14 cellular contexts compared by ENCODE assay signal in genomic region chr2:102238039-102238756, GRCh38. TPM values are rescaled to one million over a fixed set of nuclear protein-coding genes. Genes with fewer than 3 reads are reported as not detected.
DNase-seq lines count a peak whose midpoint lies in the region; ATAC-seq, FAIRE-seq and TF ChIP-seq lines count a peak whose summit lies in the region.
"Had no signal": no experiment of that assay in that cellular context is flagged by ENCODE, and none has a peak within 500 bp of the region (broad histone marks: within the 10 kb centered on the region; RNA-seq: fewer than 3 reads in every experiment).

No MANE protein-coding gene starts in this region.

- H3K4me3 ChIP-seq in BLaER1 (0 out of 2 replicates have a peak overlapping the region, but pooled peaks have one; percentile 11), GM23338 (no peak overlapping the region), astrocyte (ENCODE audit: insufficient read depth, low read depth, low read length) (no peak overlapping the region), neutrophil (ENCODE audit: low read depth in 1 of 2, low read length in 1 of 2) (no peak overlapping the region)

- H3K9ac ChIP-seq in BLaER1 (no peak overlapping the region), astrocyte (ENCODE audit: low read length) (no peak overlapping the region)

- no peaks in the 10 kb centered on the region for H3K9me3 Mint-ChIP-seq in GM23338
- peaks cover 2% of the 10 kb centered on the region for H3K9me3 Mint-ChIP-seq in astrocyte (ENCODE audit: unreplicated experiment)
- H3K9me3 Mint-ChIP-seq: mesothelial cell of epicardium had no signal

- peak overlapping the region; percentile 47; the same call in 1 of the 2 replicates for H3K27ac Mint-ChIP-seq in GM23338
- no peak overlapping the region for H3K27ac Mint-ChIP-seq in astrocyte (ENCODE audit: unreplicated experiment)
- H3K27ac Mint-ChIP-seq: mesothelial cell of epicardium had no signal

- H3K4me1 Mint-ChIP-seq in GM23338 (peaks cover 14% of the 10 kb centered on the region; the same call in 2 of the 3 replicates), astrocyte (ENCODE audit: low read depth, unreplicated experiment) (peaks cover 7% of the 10 kb centered on the region)

- no peak overlapping the region for H2AFZ ChIP-seq in GM23338
- no peak overlapping the region for H2AFZ ChIP-seq in astrocyte (ENCODE audit: low read depth, low read length)

- no peak overlapping the region for H3K4me3 Mint-ChIP-seq in GM23338
- H3K4me3 Mint-ChIP-seq in astrocyte (ENCODE audit: unreplicated experiment) = no peak overlapping the region
- H3K4me3 Mint-ChIP-seq: mesothelial cell of epicardium had no signal

- H4K20me1 ChIP-seq in BLaER1 (no peaks in the 10 kb centered on the region), GM23338 (replicated peaks; ENCODE audit: insufficient read depth) (no peaks in the 10 kb centered on the region), astrocyte (ENCODE audit: insufficient read depth, low read length) (no peaks in the 10 kb centered on the region)

- no peaks in the 10 kb centered on the region for H3K27me3 ChIP-seq in BLaER1
- H3K27me3 ChIP-seq in GM23338 (ENCODE audit: insufficient read depth) = no peaks in the 10 kb centered on the region
- H3K27me3 ChIP-seq in astrocyte (ENCODE audit: insufficient read depth, low read length) = no peaks in the 10 kb centered on the region
- no peaks in the 10 kb centered on the region for H3K27me3 ChIP-seq in neutrophil

- ATAC-seq in GM23338 (no peak), GM21528 (IDR thresholded peaks at IDR 0.05; ENCODE audit: low FRiP score, unreplicated experiment) (no peak), GM18498 (IDR thresholded peaks at IDR 0.05; ENCODE audit: unreplicated experiment) (no peak)
- ATAC-seq: esophagus mucosa had no signal

- peaks cover 10% of the 10 kb centered on the region for H3K27me3 Mint-ChIP-seq in GM23338 (ENCODE audit: insufficient read depth, low read depth, poor library complexity)
- H3K27me3 Mint-ChIP-seq in astrocyte (ENCODE audit: low read depth, unreplicated experiment) = peaks cover 6% of the 10 kb centered on the region

- H3K36me3 Mint-ChIP-seq in GM23338 (ENCODE audit: low read depth) (no peaks in the 10 kb centered on the region), astrocyte (ENCODE audit: low read depth, unreplicated experiment) (peaks cover 4% of the 10 kb centered on the region)
- H3K36me3 Mint-ChIP-seq: mesothelial cell of epicardium had no signal

- H3K9me3 ChIP-seq in BLaER1 = no peaks in the 10 kb centered on the region
- H3K9me3 ChIP-seq in astrocyte (ENCODE audit: insufficient read depth, low read depth, low read length) = no peaks in the 10 kb centered on the region
- H3K9me3 ChIP-seq in neutrophil = no peaks in the 10 kb centered on the region

- 0 out of 2 replicates have a peak overlapping the region, but pooled peaks have one; percentile 6 for H3K27ac ChIP-seq in BLaER1
- H3K27ac ChIP-seq in GM23338 (ENCODE audit: low read depth) = no peak overlapping the region
- H3K27ac ChIP-seq in astrocyte (ENCODE audit: low read depth, low read length) = no peak overlapping the region
- H3K27ac ChIP-seq in neutrophil = peak overlapping the region; percentile 97
- H3K27ac ChIP-seq: HL-60 had no signal

- H3K79me2 ChIP-seq in GM23338 (replicated peaks; ENCODE audit: insufficient read depth) (no peaks in the 10 kb centered on the region), astrocyte (ENCODE audit: insufficient read depth, low read length) (no peaks in the 10 kb centered on the region)

- DNase-seq in GM23338 (ENCODE audit: low spot score) (no peak), astrocyte (ENCODE audit: low read depth) (peak; percentile 41), RKO (ENCODE audit: low spot score) (no peak), NCI-H2171 (lab: John Stamatoyannopoulos, UW) (no peak)
- DNase-seq: amygdala, DND-41, NCI-H1092 had no signal

- no peak for FAIRE-seq in astrocyte (lab: Jason Lieb, UNC)

- H3K36me3 ChIP-seq in BLaER1 = no peaks in the 10 kb centered on the region
- no peaks in the 10 kb centered on the region for H3K36me3 ChIP-seq in GM23338 (ENCODE audit: insufficient read depth)
- H3K36me3 ChIP-seq in astrocyte (ENCODE audit: insufficient read depth, low read length) = no peaks in the 10 kb centered on the region
- no peaks in the 10 kb centered on the region for H3K36me3 ChIP-seq in neutrophil

- peaks cover 39% of the 10 kb centered on the region for H3K4me1 ChIP-seq in BLaER1
- no peaks in the 10 kb centered on the region; the same call in 1 of the 2 replicates for H3K4me1 ChIP-seq in GM23338 (ENCODE audit: insufficient read depth)
- peaks cover 6% of the 10 kb centered on the region for H3K4me1 ChIP-seq in astrocyte (ENCODE audit: insufficient read depth, low read length)
- H3K4me1 ChIP-seq in neutrophil (ENCODE audit: control insufficient read depth in 1 of 2, insufficient read depth in 1 of 2, low read depth in 1 of 2, low read length in 1 of 2) = peaks cover 44 to 46% of the 10 kb centered on the region in 2 experiments

- H3K4me2 ChIP-seq in BLaER1 = peak overlapping the region; percentile 84
- H3K4me2 ChIP-seq in GM23338 = no peak overlapping the region
- H3K4me2 ChIP-seq in astrocyte (ENCODE audit: low read length) = no peak overlapping the region

- TF ChIP-seq CTCF in GM23338 (conservative IDR thresholded peaks at IDR 0.05; ENCODE audit: low read depth in 2 of 2) = no peak
- TF ChIP-seq CTCF in astrocyte (IDR thresholded peaks at IDR 0.05; ENCODE audit: insufficient read depth, low read depth, low read length) = no peak
- no peak for TF ChIP-seq CTCF in neutrophil (IDR thresholded peaks at IDR 0.05)

- no peaks in the 10 kb centered on the region; the same call in 1 of the 2 replicates for H3K9me2 ChIP-seq in GM23338 (ENCODE audit: insufficient read depth)

- H3F3A ChIP-seq in GM23338 (replicated peaks; ENCODE audit: low read depth) = no peaks in the 10 kb centered on the region

TF ChIP-seq in GM23338, 12 proteins besides CTCF, POLR2A, EP300 and RAD21 (continues in another document):
- TF ChIP-seq JUNB (IDR thresholded peaks at IDR 0.05; ENCODE audit: unreplicated experiment) = no peak
- no peak for TF ChIP-seq ZNF114 (CRISPR knock-in tag; IDR thresholded peaks at IDR 0.05)
- no peak for TF ChIP-seq REST (IDR thresholded peaks at IDR 0.05; ENCODE audit: unreplicated experiment)
- TF ChIP-seq ZNF331 (CRISPR knock-in tag; IDR thresholded peaks at IDR 0.05; ENCODE audit: low read depth) = no peak
- no peak for TF ChIP-seq NANOG (IDR thresholded peaks at IDR 0.05; ENCODE audit: borderline replicate concordance)
- TF ChIP-seq POLR2AphosphoS5 (IDR thresholded peaks at IDR 0.05; ENCODE audit: low read depth) = no peak
- TF ChIP-seq EZH2phosphoT487 (IDR thresholded peaks at IDR 0.05; ENCODE audit: unreplicated experiment) = no peak

RNA-seq across cellular contexts. Expression of gene IL1RL2, which starts 51.4 kb away (rescaled TPM):
- total RNA-seq in GM23338 (2014; rRNA removed; shearing (Covaris generic)) = not detected in 2 replicates
- not detected in 2 replicates for polyA plus RNA-seq in GM23338 (2016; fragmentation: Nextera tagmentation; extraction: Ambion mirVana)
- total RNA-seq in astrocyte = 0.43 TPM in 1 of 2 replicates, not detected in the other
- total RNA-seq: mesothelial cell of epicardium had no signal

Comparison
In these comparisons a context has a peak if more than half of its experiments do, and no peak if none do; other contexts are left out.
1. H3K27ac ChIP-seq: peak in BLaER1 (single experiment) and neutrophil (single experiment); none in GM23338 (single experiment) and astrocyte (single experiment).